In the genomic region with DNA sequence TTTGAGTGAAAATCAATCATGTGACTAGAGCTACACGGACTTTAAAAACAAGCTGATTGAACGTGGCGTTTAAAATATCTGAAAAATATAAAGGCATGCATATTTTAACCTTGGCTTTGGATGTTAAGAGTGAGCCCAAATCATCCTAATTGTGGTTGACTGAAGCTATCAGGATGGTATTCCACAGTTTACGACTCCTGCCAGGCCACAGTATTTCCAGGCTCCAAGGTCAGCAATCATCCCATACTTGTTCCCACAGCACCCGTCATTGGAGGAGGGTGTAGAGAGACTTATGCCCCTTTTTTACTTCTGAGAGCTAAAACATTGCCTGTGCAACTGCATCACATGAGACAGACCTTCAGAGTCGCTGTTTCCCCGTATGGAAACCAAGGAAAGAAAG, we compare ENCODE assay signal across 21 cellular contexts. TPM values are rescaled to one million over a fixed set of nuclear protein-coding genes. Genes with fewer than 3 reads are reported as not detected.
DNase-seq lines count a peak whose midpoint lies in the region; ATAC-seq and TF ChIP-seq lines count a peak whose summit lies in the region.
"Had no signal": no experiment of that assay in that cellular context is flagged by ENCODE, and none has a peak within 500 bp of the region (broad histone marks: within the 10 kb centered on the region; RNA-seq: fewer than 3 reads in every experiment).

No MANE protein-coding gene starts in this region.

- no peaks in the 10 kb centered on the region for H3K9me3 ChIP-seq in AG04450 (ENCODE audit: control insufficient read depth, insufficient read depth, low read length)
- H3K9me3 ChIP-seq in osteoblast (ENCODE audit: low read depth, low read length) = no peaks in the 10 kb centered on the region
- H3K9me3 ChIP-seq: BLaER1 had no signal

- peak overlapping the region; percentile 65 for H3K27ac ChIP-seq in AG04450 (ENCODE audit: low read depth, low read length)
- H3K27ac ChIP-seq in osteoblast (ENCODE audit: low read depth, low read length) = no peak overlapping the region
- H3K27ac ChIP-seq: BLaER1, GM23248, HL-60, RWPE1 had no signal

- H3K4me3 ChIP-seq in AG04450 (ENCODE audit: low read depth, low read length) (no peak overlapping the region), osteoblast (ENCODE audit: insufficient read depth, low read length) (no peak overlapping the region)
- H3K4me3 ChIP-seq: BLaER1, GM12878, GM23248 had no signal

- DNase-seq in AG04450 (ENCODE audit: low read depth, low spot score) (no peak), fibroblast of gingiva (ENCODE audit: low read depth) (peak; percentile 28), osteoblast (ENCODE audit: insufficient read length, low spot score, missing footprints) (no peak), midbrain (lab: John Stamatoyannopoulos, UW) (no peak), HK-2 (ENCODE audit: unreplicated experiment) (no peak)
- DNase-seq: 8988T, DMS79 treated with DMSO at 0.1 percent for 48 hours, GM23248, KBM-7, MV-4-11, NCI-H1436 treated with DMSO at 0.1 percent for 48 hours, NCI-H2029 treated with DMSO at 0.1 percent for 48 hours, NCI-H748 treated with DMSO at 0.1 percent for 48 hours, PC-3 had no signal

- CTCF ChIA-PET in AG04450 (lab: Charles Lee) = interaction anchor here (0.7 to 3.2 kb wide), 9 partner anchors 16 to 659 kb away, joined by 3 to 27 read pairs (median 6); no protein-coding TSS in a partner anchor

- no peaks in the 10 kb centered on the region for H3K36me3 ChIP-seq in osteoblast (ENCODE audit: insufficient read depth, low read length)
- H3K36me3 ChIP-seq: BLaER1 had no signal

- no peak overlapping the region for H3K4me2 ChIP-seq in osteoblast (ENCODE audit: insufficient read depth, low read length)
- H3K4me2 ChIP-seq: BLaER1 had no signal

- no peaks in the 10 kb centered on the region for H4K20me1 ChIP-seq in osteoblast (ENCODE audit: insufficient read depth, low read length)
- H4K20me1 ChIP-seq: BLaER1 had no signal

- TF ChIP-seq CTCF in AG04450 (IDR thresholded peaks at IDR 0.05; ENCODE audit: low read depth, low read length) (no peak), osteoblast (IDR thresholded peaks at IDR 0.05; ENCODE audit: extremely low read depth, low read depth, low read length) (no peak)

- H2AFZ ChIP-seq in osteoblast (ENCODE audit: low read length) = peak overlapping the region; percentile 40
- H2AFZ ChIP-seq: GM23248 had no signal

- H3K27me3 ChIP-seq in AG04450 (ENCODE audit: control insufficient read depth, insufficient read depth, low read length) = no peaks in the 10 kb centered on the region
- peaks cover 3% of the 10 kb centered on the region for H3K27me3 ChIP-seq in osteoblast (ENCODE audit: insufficient read depth, low read length)
- H3K27me3 ChIP-seq: BLaER1 had no signal

- no peaks in the 10 kb centered on the region for H3K79me2 ChIP-seq in osteoblast (ENCODE audit: insufficient read depth, low read length)

- POLR2A ChIA-PET in AG04450 (lab: Yijun Ruan, JAX) = no interaction called here

- H3K4me1 ChIP-seq in osteoblast (ENCODE audit: insufficient read depth, low read length) = no peaks in the 10 kb centered on the region
- H3K4me1 ChIP-seq: BLaER1 had no signal

- peak; percentile 76 for ATAC-seq in SK-N-SH treated with all-trans-retinoic acid at 6 μM for 48 hours
- no peak for ATAC-seq in HG03196 (IDR thresholded peaks at IDR 0.05; ENCODE audit: unreplicated experiment)
- no peak for ATAC-seq in HG03135 (IDR thresholded peaks at IDR 0.05; ENCODE audit: unreplicated experiment)
- ATAC-seq: GM12878, PC-3 had no signal

TF ChIP-seq in SK-N-SH treated with all-trans-retinoic acid at 6 μM for 48 hours, 23 proteins besides CTCF, POLR2A, EP300 and RAD21:
- TF ChIP-seq TCF4 (CRISPR knock-in tag; IDR thresholded peaks at IDR 0.05; ENCODE audit: borderline replicate concordance) (no peak), ZNF70 (CRISPR knock-in tag; IDR thresholded peaks at IDR 0.05) (no peak), ZFP30 (CRISPR knock-in tag; IDR thresholded peaks at IDR 0.05) (no peak), ZNF8 (CRISPR knock-in tag; IDR thresholded peaks at IDR 0.05) (no peak), OSR1 (CRISPR knock-in tag; IDR thresholded peaks at IDR 0.05) (no peak), ISL1 (CRISPR knock-in tag; IDR thresholded peaks at IDR 0.05) (peak; percentile 40; the same call in 1 of the 2 replicates), TOX (CRISPR knock-in tag; IDR thresholded peaks at IDR 0.05; ENCODE audit: borderline replicate concordance) (peak; percentile 92), RARB (CRISPR knock-in tag; IDR thresholded peaks at IDR 0.05) (peak; percentile 69; the same call in 1 of the 2 replicates), CSDC2 (CRISPR knock-in tag; IDR thresholded peaks at IDR 0.05) (no peak)

RNA-seq across cellular contexts. Expression of a gene that starts 43.2 kb away (rescaled TPM):
- 12.8 and 15.6 TPM in 2 replicates for polyA plus RNA-seq in AG04450 (2011; rRNA removed)
- polyA minus RNA-seq in AG04450 (2011; rRNA and poly(A)+ RNA removed) = 10.2 and 13.2 TPM in 2 replicates
- total RNA-seq in osteoblast = 40.9 and 45.7 TPM in 2 replicates
